1 cellular context compared by ENCODE assay signal in the genomic region with DNA sequence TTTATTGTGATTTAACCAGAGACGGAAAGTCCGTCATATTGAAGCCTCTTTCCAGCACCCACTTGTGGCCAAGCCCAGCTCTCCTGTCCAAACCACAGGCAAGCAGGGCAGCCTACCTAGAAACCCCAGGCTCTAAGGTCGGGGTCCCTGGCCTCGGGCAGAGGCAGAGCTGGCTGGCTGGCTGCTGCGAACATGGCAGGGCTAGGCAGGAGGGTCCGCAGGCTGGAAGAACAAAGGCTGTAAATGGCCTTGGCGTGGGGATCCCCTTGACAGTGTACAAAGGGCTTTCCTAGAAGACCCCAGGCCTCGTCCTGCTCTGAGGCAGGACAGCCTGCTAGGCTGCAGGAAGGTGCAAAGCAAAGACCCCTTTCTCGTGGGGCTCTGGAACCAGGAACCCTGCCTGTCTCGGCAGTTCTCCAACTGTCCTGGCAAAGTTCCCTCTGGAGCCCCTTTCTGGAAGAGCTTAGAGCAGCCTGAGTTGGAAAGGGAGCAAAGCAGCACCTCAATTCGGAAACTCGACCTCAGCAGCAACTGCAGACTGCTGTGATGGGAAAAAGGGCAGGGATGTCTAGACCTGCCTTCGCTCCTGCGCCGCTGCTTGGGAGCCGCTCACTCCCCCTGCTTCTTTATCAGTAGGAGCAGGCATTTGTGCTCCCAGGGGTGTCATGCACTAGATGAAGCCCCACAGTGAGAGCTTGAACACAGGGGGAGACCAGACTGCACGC.
TF ChIP-seq lines count a peak whose summit lies in the region.

No MANE protein-coding gene starts in this region.

TF ChIP-seq in SK-N-SH, 30 proteins besides CTCF, POLR2A, EP300 and RAD21 (continued from another document):
- TF ChIP-seq, protein P1, sequence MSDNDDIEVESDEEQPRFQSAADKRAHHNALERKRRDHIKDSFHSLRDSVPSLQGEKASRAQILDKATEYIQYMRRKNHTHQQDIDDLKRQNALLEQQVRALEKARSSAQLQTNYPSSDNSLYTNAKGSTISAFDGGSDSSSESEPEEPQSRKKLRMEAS (IDR thresholded peaks at IDR 0.05; ENCODE audit: low read depth) = no peak
